Comparison of ENCODE assay signal across 12 cellular contexts in the genomic region with DNA sequence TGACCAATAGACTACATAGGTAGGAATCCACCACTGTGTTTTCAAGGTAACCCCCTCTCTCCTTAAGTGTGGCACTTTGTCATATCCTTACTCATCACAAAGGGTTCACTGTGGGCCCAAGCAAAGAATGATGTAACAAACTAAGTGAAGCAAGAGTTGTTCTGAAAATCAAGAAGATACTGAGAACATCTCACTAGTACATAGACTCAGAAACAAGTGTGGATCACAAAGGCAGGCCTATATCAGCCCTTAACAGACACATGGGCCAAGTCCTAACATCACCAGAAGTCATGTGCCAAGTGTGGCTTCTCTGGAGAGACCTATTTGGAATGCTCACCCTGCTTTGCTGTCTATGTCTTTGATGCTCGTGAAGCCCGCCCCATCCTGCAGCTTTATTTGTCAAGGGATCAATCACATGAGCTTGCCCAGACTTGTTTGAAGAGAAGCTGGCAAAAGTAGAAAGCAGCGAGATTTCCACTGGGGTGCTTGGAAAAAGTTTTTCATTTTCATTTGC.
DNase-seq lines count a peak whose midpoint lies in the region; ATAC-seq and TF ChIP-seq lines count a peak whose summit lies in the region.
"Had no signal": no experiment of that assay in that cellular context is flagged by ENCODE, and none has a peak within 500 bp of the region (broad histone marks: within the 10 kb centered on the region; RNA-seq: fewer than 3 reads in every experiment).

No MANE protein-coding gene starts in this region.

- TF ChIP-seq CTCF in WERI-Rb-1 (IDR thresholded peaks at IDR 0.05; ENCODE audit: low read depth, low read length) (no peak), uterus (IDR thresholded peaks at IDR 0.05) (no peak)

- no peak for DNase-seq in activated naive CD4-positive, alpha-beta T cell treated with anti-CD3 and anti-CD28 coated beads, Interleukin-2, amount 50 U/mL, for 72 hours (ENCODE audit: low spot score in 2 of 2)
- DNase-seq in activated naive CD4-positive, alpha-beta T cell (lab: John Stamatoyannopoulos, UW), result no peak
- peak; percentile 66 for DNase-seq in WERI-Rb-1
- DNase-seq in kidney tubule cell (ENCODE audit: low spot score), result peak; percentile 28
- peak in 1 of 2 donors; percentile 22 for DNase-seq in uterus
- no peak for DNase-seq in activated CD8-positive, alpha-beta memory T cell treated with anti-CD3 and anti-CD28 coated beads for 24 hours
- no peak for DNase-seq in GDM1 (lab: John Stamatoyannopoulos, UW)
- DNase-seq: effector memory CD8-positive, alpha-beta T cell; left cardiac atrium; retina had no signal

- H3K27ac Mint-ChIP-seq in activated naive CD4-positive, alpha-beta T cell treated with anti-CD3 and anti-CD28 coated beads, Interleukin-2, amount 50 U/mL, for 72 hours, result no peak overlapping the region
- H3K27ac Mint-ChIP-seq: T-helper 1 cell treated with Interleukin-12 subunit alpha and Interleukin-12 subunit beta and Interleukin-4 antibody, amounts not matched to agents 30 μg/mL and 1 μg/mL, for 36 hours had no signal

- peaks cover 3 to 7% of the 10 kb centered on the region in 2 donors for H3K4me1 ChIP-seq in uterus

- no peaks in the 10 kb centered on the region for H3K9me3 Mint-ChIP-seq in activated naive CD4-positive, alpha-beta T cell treated with anti-CD3 and anti-CD28 coated beads, Interleukin-2, amount 50 U/mL, for 72 hours
- H3K9me3 Mint-ChIP-seq: effector memory CD8-positive, alpha-beta T cell; T-helper 1 cell treated with Interleukin-12 subunit alpha and Interleukin-12 subunit beta and Interleukin-4 antibody, amounts not matched to agents 30 μg/mL and 1 μg/mL, for 36 hours had no signal

- intact Hi-C loops in uterus (cut with DNase I; ENCODE audit: low total_unique reads), result no loop called here

- H3K27me3 ChIP-seq in WERI-Rb-1 (ENCODE audit: insufficient read depth, low read depth, severe bottlenecking) (no peaks in the 10 kb centered on the region), uterus (no peaks in the 10 kb centered on the region)

- no peaks in the 10 kb centered on the region for H3K36me3 Mint-ChIP-seq in activated naive CD4-positive, alpha-beta T cell treated with anti-CD3 and anti-CD28 coated beads, Interleukin-2, amount 50 U/mL, for 72 hours

- ATAC-seq in activated naive CD4-positive, alpha-beta T cell treated with anti-CD3 and anti-CD28 coated beads, Interleukin-2, amount 50 U/mL, for 72 hours, result peak; percentile 32 to 58
- ATAC-seq in HG03521 (IDR thresholded peaks at IDR 0.05; ENCODE audit: unreplicated experiment), result no peak
- ATAC-seq: effector memory CD8-positive, alpha-beta T cell had no signal

- TF ChIP-seq POLR2A in uterus (IDR thresholded peaks at IDR 0.05), result no peak

- H3K27ac ChIP-seq in WERI-Rb-1 (peak overlapping the region; percentile 72), uterus (peak overlapping the region; percentile 87 to 93)

- H3K36me3 ChIP-seq in WERI-Rb-1 (no peaks in the 10 kb centered on the region), uterus (no peaks in the 10 kb centered on the region)

- H3K9me3 ChIP-seq in WERI-Rb-1 (ENCODE audit: severe bottlenecking) (no peaks in the 10 kb centered on the region), uterus (no peaks in the 10 kb centered on the region)

- H3K4me3 ChIP-seq in WERI-Rb-1 (ENCODE audit: low read depth, low read length), result no peak overlapping the region
- no peak overlapping the region for H3K4me3 ChIP-seq in uterus

Comparison
In these comparisons a context has a peak if more than half of its experiments do, and no peak if none do; other contexts are left out.
1. DNase-seq: peak in WERI-Rb-1 (single experiment) and kidney tubule cell (single experiment); none in activated naive CD4-positive, alpha-beta T cell treated with anti-CD3 and anti-CD28 coated beads, Interleukin-2, amount 50 U/mL, for 72 hours (0 of 2), activated naive CD4-positive, alpha-beta T cell (0 of 4), activated CD8-positive, alpha-beta memory T cell treated with anti-CD3 and anti-CD28 coated beads for 24 hours (single experiment) and GDM1 (single experiment).